ENCODE assay signal across 9 cellular contexts in the genomic region with DNA sequence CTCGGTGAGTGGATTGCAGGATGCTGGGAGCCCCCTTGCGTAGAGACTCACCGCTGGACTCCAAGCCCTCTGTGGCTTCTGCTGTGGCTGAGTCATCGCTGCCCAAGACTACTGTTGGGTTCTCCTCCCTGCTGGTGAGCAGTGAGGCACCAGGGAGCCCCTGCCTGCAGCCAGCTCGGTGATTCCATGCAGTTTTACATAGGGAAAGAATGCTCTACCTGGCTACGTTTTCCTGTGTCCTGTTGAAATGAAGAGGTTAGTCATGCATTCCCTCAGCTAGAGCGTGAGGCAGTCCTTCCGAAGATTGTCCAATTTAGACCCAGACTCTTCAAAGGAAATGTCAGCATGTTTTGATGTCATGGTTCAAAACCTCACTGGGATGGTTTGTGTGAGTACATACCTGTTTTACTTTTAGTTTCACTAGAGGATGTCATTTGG. TPM values are rescaled to one million over a fixed set of nuclear protein-coding genes. Genes with fewer than 3 reads are reported as not detected.
DNase-seq lines count a peak whose midpoint lies in the region; ATAC-seq and TF ChIP-seq lines count a peak whose summit lies in the region.
"Had no signal": no experiment of that assay in that cellular context is flagged by ENCODE, and none has a peak within 500 bp of the region (broad histone marks: within the 10 kb centered on the region; RNA-seq: fewer than 3 reads in every experiment).

No MANE protein-coding gene starts in this region.

- H3K36me3 ChIP-seq in BLaER1 treated with 17β-estradiol and CSF1 and Interleukin-3, amounts not matched to agents 10 nM and 100 nM = peaks cover 0 to 34% (median 4%) of the 10 kb centered on the region in 11 experiments; a peak in 7 of 22 replicates
- H3K36me3 ChIP-seq: cardiac muscle cell had no signal

- H4K20me1 ChIP-seq in BLaER1 treated with 17β-estradiol and CSF1 and Interleukin-3, amounts not matched to agents 10 nM and 100 nM = peaks cover 37 to 96% (median 82%) of the 10 kb centered on the region in 11 experiments; a peak in 21 of 22 replicates

- H3K9me3 ChIP-seq in BLaER1 treated with 17β-estradiol and CSF1 and Interleukin-3, amounts not matched to agents 10 nM and 100 nM (replicated peaks in 1 of 11) = 0 out of 22 replicates have a peak, but pooled peaks cover 0 to 9% (median 0%) of the 10 kb centered on the region in 11 experiments

- peaks cover 10% of the 10 kb centered on the region for H3K36me3 Mint-ChIP-seq in T-cell
- no peaks in the 10 kb centered on the region for H3K36me3 Mint-ChIP-seq in chondrocyte (ENCODE audit: low read depth)

- TF ChIP-seq CTCF in chondrocyte (IDR thresholded peaks at IDR 0.05) = no peak

- no peaks in the 10 kb centered on the region for H3K27me3 ChIP-seq in BLaER1 treated with 17β-estradiol and CSF1 and Interleukin-3, amounts not matched to agents 10 nM and 100 nM
- H3K27me3 ChIP-seq: cardiac muscle cell had no signal

- POLR2A ChIA-PET in T-cell (lab: Charles Lee) = no interaction called here

- H3K9me3 Mint-ChIP-seq in T-cell = no peaks in the 10 kb centered on the region
- no peaks in the 10 kb centered on the region for H3K9me3 Mint-ChIP-seq in chondrocyte (ENCODE audit: low read depth)

- ATAC-seq in GM21786 (IDR thresholded peaks at IDR 0.05; ENCODE audit: unreplicated experiment) (peak; percentile 63), T-cell (replicated peaks in 1 of 4) (peak; percentile 62 to 71 (median 70))

- H3K9ac ChIP-seq in BLaER1 treated with 17β-estradiol and CSF1 and Interleukin-3, amounts not matched to agents 10 nM and 100 nM = no peak overlapping the region

- H3K27ac Mint-ChIP-seq in T-cell = peak overlapping the region; percentile 86 to 92
- H3K27ac Mint-ChIP-seq in chondrocyte (ENCODE audit: unreplicated experiment) = no peak overlapping the region

- H3K4me3 Mint-ChIP-seq in T-cell (peak overlapping the region; percentile 49 to 70 (median 60)), chondrocyte (ENCODE audit: unreplicated experiment) (no peak overlapping the region)

- H3K4me3 ChIP-seq in BLaER1 treated with 17β-estradiol and CSF1 and Interleukin-3, amounts not matched to agents 10 nM and 100 nM = no peak overlapping the region
- H3K4me3 ChIP-seq: cardiac muscle cell had no signal

- H3K27me3 Mint-ChIP-seq in T-cell (no peaks in the 10 kb centered on the region), chondrocyte (ENCODE audit: low read depth) (no peaks in the 10 kb centered on the region)

- CTCF ChIA-PET in T-cell (lab: Charles Lee) = no interaction called here

- H3K4me1 Mint-ChIP-seq in T-cell = peaks cover 64 to 68% (median 68%) of the 10 kb centered on the region in 3 donors
- peaks cover 31% of the 10 kb centered on the region for H3K4me1 Mint-ChIP-seq in chondrocyte (ENCODE audit: low read depth)

- H3K4me2 ChIP-seq in BLaER1 treated with 17β-estradiol and CSF1 and Interleukin-3, amounts not matched to agents 10 nM and 100 nM = peak overlapping the region; percentile 36 to 69 (median 54); a peak in 21 of 22 replicates

- peak in 2 of 34 experiments; percentile 10 to 31 for DNase-seq in T-cell
- DNase-seq in chondrocyte (ENCODE audit: low spot score) = peak; percentile 68
- peak; percentile 31 for DNase-seq in stromal cell of bone marrow (ENCODE audit: low read depth)
- DNase-seq in NCI-H774 (lab: John Stamatoyannopoulos, UW) = no peak
- no peak for DNase-seq in SIG-M5 treated with dmso at 0.1 percent for 504 hours (lab: John Stamatoyannopoulos, UW; ENCODE audit: unreplicated experiment)
- DNase-seq in NCI-H82 treated with DMSO at 0.1 percent for 48 hours (lab: John Stamatoyannopoulos, UW; ENCODE audit: unreplicated experiment) = no peak

- peaks cover 29 to 61% (median 47%) of the 10 kb centered on the region in 10 experiments for H3K4me1 ChIP-seq in BLaER1 treated with 17β-estradiol and CSF1 and Interleukin-3, amounts not matched to agents 10 nM and 100 nM

- H3K27ac ChIP-seq in BLaER1 treated with 17β-estradiol and CSF1 and Interleukin-3, amounts not matched to agents 10 nM and 100 nM = no peak overlapping the region
- H3K27ac ChIP-seq: cardiac muscle cell had no signal

RNA-seq across cellular contexts. Expression of gene TRAF3, which starts 28.2 kb away (rescaled TPM):
- total RNA-seq in T-cell (10 to 100 TPM; 29.6 to 46.1 (median 35.7) TPM), chondrocyte (15.0 to 20.1 TPM (median 18.4 TPM) in 3 replicates)

Comparison
In these comparisons a context has a peak if more than half of its experiments do, and no peak if none do; other contexts are left out.
1. DNase-seq: peak in chondrocyte (single experiment) and stromal cell of bone marrow (single experiment); none in NCI-H774 (single experiment), SIG-M5 treated with dmso at 0.1 percent for 504 hours (single experiment) and NCI-H82 treated with DMSO at 0.1 percent for 48 hours (single experiment).